ENCODE assay signal across 31 cellular contexts in genomic region chr6:168674595-168674994, GRCh38.
"Had no signal": no experiment of that assay in that cellular context is flagged by ENCODE, and none has a peak within 500 bp of the region (broad histone marks: within the 10 kb centered on the region; RNA-seq: fewer than 3 reads in every experiment).

No MANE protein-coding gene starts in this region.

- H3K27ac Mint-ChIP-seq: activated B cell treated with CpG ODN at 0.5 μM for 24 hours; activated CD4-positive, alpha-beta memory T cell treated with anti-CD3 and anti-CD28 coated beads for 36 hours; activated CD8-positive, alpha-beta memory T cell treated with anti-CD3 and anti-CD28 coated beads, Interleukin-2, amount 10 ng/mL, durations not matched to agents 7 days and 5 days; activated naive CD8-positive, alpha-beta T cell treated with anti-CD3 and anti-CD28 coated beads for 36 hours; activated T-cell treated with anti-CD3 and anti-CD28 coated beads, Interleukin-2, amount 50 U/mL, for 72 hours; activated T-helper 17 cell treated with anti-CD3 and anti-CD28 coated beads, Interleukin-2, amount 50 U/mL, for 72 hours; IgD-negative memory B cell; T-cell; T-helper 17 cell had no signal

- H3K4me1 Mint-ChIP-seq: activated B cell treated with CpG ODN at 0.5 μM for 24 hours; activated CD8-positive, alpha-beta memory T cell treated with anti-CD3 and anti-CD28 coated beads, Interleukin-2, amount 10 ng/mL, durations not matched to agents 7 days and 5 days; activated naive CD8-positive, alpha-beta T cell treated with anti-CD3 and anti-CD28 coated beads for 36 hours; IgD-negative memory B cell; T-cell; T-helper 17 cell had no signal

- ATAC-seq: activated CD8-positive, alpha-beta memory T cell treated with anti-CD3 and anti-CD28 coated beads, Interleukin-2, amount 10 ng/mL, durations not matched to agents 7 days and 5 days; activated T-cell treated with anti-CD3 and anti-CD28 coated beads, Interleukin-2, amount 50 U/mL, for 72 hours; activated T-helper 17 cell treated with anti-CD3 and anti-CD28 coated beads, Interleukin-2, amount 50 U/mL, for 72 hours; Panc1; SK-N-SH treated with all-trans-retinoic acid at 6 μM for 48 hours; T-cell; T-helper 17 cell had no signal

- H3K27me3 ChIP-seq: brain microvascular endothelial cell had no signal

- H3K36me3 ChIP-seq: brain microvascular endothelial cell had no signal

- H3K9me3 Mint-ChIP-seq: activated B cell treated with CpG ODN at 0.5 μM for 24 hours; activated CD4-positive, alpha-beta memory T cell treated with anti-CD3 and anti-CD28 coated beads for 36 hours; activated naive CD8-positive, alpha-beta T cell treated with anti-CD3 and anti-CD28 coated beads for 36 hours; activated T-cell treated with anti-CD3 and anti-CD28 coated beads, Interleukin-2, amount 50 U/mL, for 72 hours; T-cell had no signal

- DNase-seq: activated B cell treated with CpG ODN at 0.5 μM for 24 hours; activated CD4-positive, alpha-beta memory T cell treated with anti-CD3 and anti-CD28 coated beads for 36 hours; activated CD4-positive, alpha-beta T cell treated with anti-CD3 and anti-CD28 coated beads for 4 hours; activated CD4-positive, alpha-beta T cell treated with anti-CD3 and anti-CD28 coated beads, Interleukin-2, amount 50 U/mL, for 1 hour; activated CD4-positive, CD25-positive, alpha-beta regulatory T cell treated with anti-CD3 and anti-CD28 coated beads, Interleukin-2, amount 50 U/mL, for 72 hours; activated CD8-positive, alpha-beta memory T cell treated with anti-CD3 and anti-CD28 coated beads for 24 hours; activated effector memory CD4-positive, alpha-beta T cell treated with anti-CD3 and anti-CD28 coated beads, Interleukin-2, amount 50 U/mL, for 16 hours; activated naive CD4-positive, alpha-beta T cell; activated naive CD4-positive, alpha-beta T cell treated with anti-CD3 and anti-CD28 coated beads, Interleukin-2, amount 50 U/mL, for 16 hours; activated naive CD8-positive, alpha-beta T cell treated with anti-CD3 and anti-CD28 coated beads for 36 hours; activated T-cell treated with anti-CD3 and anti-CD28 coated beads, Interleukin-2, amount 50 U/mL, for 1 hour; activated T-cell treated with anti-CD3 and anti-CD28 coated beads, Interleukin-2, amount 50 U/mL, for 72 hours; amniotic stem cell; brain microvascular endothelial cell; Karpas-422; KBM-7; NCI-H1105; NCI-H1436; NCI-H1694; NCI-H2029; NCI-H345; NCI-H524 treated with DMSO at 0.1 percent for 48 hours; SIG-M5; T-cell; T-helper 17 cell; T-helper 9 cell had no signal

- H3K4me3 Mint-ChIP-seq: activated B cell treated with CpG ODN at 0.5 μM for 24 hours; activated CD4-positive, alpha-beta memory T cell treated with anti-CD3 and anti-CD28 coated beads for 36 hours; activated CD8-positive, alpha-beta memory T cell treated with anti-CD3 and anti-CD28 coated beads, Interleukin-2, amount 10 ng/mL, durations not matched to agents 7 days and 5 days; activated naive CD8-positive, alpha-beta T cell treated with anti-CD3 and anti-CD28 coated beads for 36 hours; activated T-cell treated with anti-CD3 and anti-CD28 coated beads, Interleukin-2, amount 50 U/mL, for 72 hours; activated T-helper 17 cell treated with anti-CD3 and anti-CD28 coated beads, Interleukin-2, amount 50 U/mL, for 72 hours; IgD-negative memory B cell; T-cell; T-helper 17 cell had no signal

- H3K27me3 Mint-ChIP-seq: activated B cell treated with CpG ODN at 0.5 μM for 24 hours; activated CD8-positive, alpha-beta memory T cell treated with anti-CD3 and anti-CD28 coated beads, Interleukin-2, amount 10 ng/mL, durations not matched to agents 7 days and 5 days; IgD-negative memory B cell had no signal

- H3K36me3 Mint-ChIP-seq: activated CD4-positive, alpha-beta memory T cell treated with anti-CD3 and anti-CD28 coated beads for 36 hours; activated CD8-positive, alpha-beta memory T cell treated with anti-CD3 and anti-CD28 coated beads, Interleukin-2, amount 10 ng/mL, durations not matched to agents 7 days and 5 days; activated naive CD8-positive, alpha-beta T cell treated with anti-CD3 and anti-CD28 coated beads for 36 hours; IgD-negative memory B cell; T-cell had no signal
